8 cellular contexts compared by ENCODE assay signal in genomic region chr20:508364-508787, GRCh38. TPM values are rescaled to one million over a fixed set of nuclear protein-coding genes. Genes with fewer than 3 reads are reported as not detected.
DNase-seq lines count a peak whose midpoint lies in the region; ATAC-seq and TF ChIP-seq lines count a peak whose summit lies in the region.
"Not testable (repeated sequence)": the region's sequence is repeated elsewhere in the genome, so short reads cannot be mapped to it uniquely, and the experiment has no call there.

No MANE protein-coding gene starts in this region.

- not testable (repeated sequence) for H3K36me3 ChIP-seq in Caco-2 (ENCODE audit: control insufficient read depth, insufficient read depth, low read length)
- H3K36me3 ChIP-seq in SK-N-SH (replicated peaks in 1 of 2; ENCODE audit: control insufficient read depth in 1 of 2, insufficient read depth in 2 of 2, low read length in 1 of 2), result peaks cover 32 to 34% of the 10 kb centered on the region in 2 experiments
- H3K36me3 ChIP-seq in adipocyte (ENCODE audit: control insufficient read depth, insufficient read depth, low read length, severe bottlenecking), result peaks cover 41% of the 10 kb centered on the region

- TF ChIP-seq RAD21 in SK-N-SH (IDR thresholded peaks at IDR 0.05; ENCODE audit: low read length), result not testable (repeated sequence)

- not testable (repeated sequence) for H3K9me2 ChIP-seq in SK-N-SH

- H3K27me3 ChIP-seq in Caco-2 (replicated peaks; ENCODE audit: control insufficient read depth, insufficient read depth, low read length); SK-N-SH (ENCODE audit: insufficient read depth); adipocyte (replicated peaks; ENCODE audit: control insufficient read depth, insufficient read depth, low read length): not testable (repeated sequence)

- H2AFZ ChIP-seq in SK-N-SH (ENCODE audit: low read depth), result not testable (repeated sequence)

- H3K9me3 Mint-ChIP-seq in Caco-2 (ENCODE audit: unreplicated experiment); glutamatergic neuron (ENCODE audit: unreplicated experiment): not testable (repeated sequence)

- not testable (repeated sequence) for H3F3A ChIP-seq in SK-N-SH (replicated peaks; ENCODE audit: insufficient read depth)

- H3K4me3 Mint-ChIP-seq in Caco-2 (ENCODE audit: unreplicated experiment); glutamatergic neuron (ENCODE audit: unreplicated experiment): not testable (repeated sequence)

- not testable (repeated sequence) for TF ChIP-seq EP300 in SK-N-SH (IDR thresholded peaks at IDR 0.05; ENCODE audit: borderline replicate concordance in 1 of 2, low read depth in 1 of 2, low read length in 1 of 2)

- CTCF ChIA-PET in Caco-2 (lab: Charles Lee) (interaction anchor here (0.7 kb wide), 1 partner anchor 101 kb away, joined by 3 read pairs; no protein-coding TSS in a partner anchor), SK-N-SH (lab: Yijun Ruan, JAX) (interaction anchor here (0.8 to 1.2 kb wide), 4 partner anchors 14 to 231 kb away, joined by 3 to 4 read pairs (median 3); no protein-coding TSS in a partner anchor)

- H3K9ac ChIP-seq in SK-N-SH; adipocyte (ENCODE audit: low read length): not testable (repeated sequence)

- H3K27me3 Mint-ChIP-seq in Caco-2 (ENCODE audit: insufficient read depth, unreplicated experiment); glutamatergic neuron (ENCODE audit: unreplicated experiment): not testable (repeated sequence)

- H3K4me1 ChIP-seq in Caco-2, result peaks cover 20% of the 10 kb centered on the region
- not testable (repeated sequence) for H3K4me1 ChIP-seq in SK-N-SH (ENCODE audit: control insufficient read depth in 1 of 2, insufficient read depth in 2 of 2, low read depth in 1 of 2, low read length in 1 of 2)
- peaks cover 18% of the 10 kb centered on the region for H3K4me1 ChIP-seq in adipocyte (ENCODE audit: control insufficient read depth, insufficient read depth, low read length)

- H3K4me1 Mint-ChIP-seq in Caco-2 (ENCODE audit: low read depth, unreplicated experiment); glutamatergic neuron (ENCODE audit: low read depth, unreplicated experiment): not testable (repeated sequence)

- H3K79me2 ChIP-seq in SK-N-SH (ENCODE audit: insufficient read depth), result peaks cover 75% of the 10 kb centered on the region

- not testable (repeated sequence) for DNase-seq in Caco-2; glutamatergic neuron; left lobe of liver (ENCODE audit: low spot score)
- DNase-seq in HS-5 (ENCODE audit: low read depth) (peak; percentile 10), SK-N-SH (peak; percentile 32), adipocyte (ENCODE audit: low read depth) (peak; percentile 15), dermis microvascular lymphatic vessel endothelial cell (ENCODE audit: low read depth in 2 of 2) (peak; percentile 3 to 34), renal cortical epithelial cell (ENCODE audit: low read depth) (peak; percentile 16)

- not testable (repeated sequence) for BruUV-seq in Caco-2 (replicated peaks; lab: Mats Ljungman, UMichigan)

- peak overlapping the region; percentile 42 for H3K27ac Mint-ChIP-seq in Caco-2 (ENCODE audit: unreplicated experiment)
- H3K27ac Mint-ChIP-seq in glutamatergic neuron (ENCODE audit: unreplicated experiment), result peak overlapping the region; percentile 17

- H3K4me3 ChIP-seq in Caco-2 (ENCODE audit: low read depth, low read length); SK-N-SH (ENCODE audit: low read depth in 2 of 2, low read length in 1 of 2); adipocyte (ENCODE audit: low read length): not testable (repeated sequence)

- not testable (repeated sequence) for TF ChIP-seq CTCF in Caco-2 (IDR thresholded peaks at IDR 0.05; ENCODE audit: insufficient read depth in 1 of 2, low read depth in 1 of 2, low read length in 1 of 2, severe bottlenecking in 1 of 2, unreplicated experiment in 1 of 2); SK-N-SH (IDR thresholded peaks at IDR 0.05); glutamatergic neuron (IDR thresholded peaks at IDR 0.05; ENCODE audit: partially characterized antibody, unreplicated experiment)

- H3K27ac ChIP-seq in SK-N-SH (ENCODE audit: low read depth in 2 of 2, low read length in 1 of 2), result peak overlapping the region; percentile 9 to 39; a peak in 3 of 4 replicates

- peak; percentile 81 for ATAC-seq in left lobe of liver

- H3K36me3 Mint-ChIP-seq in Caco-2 (ENCODE audit: insufficient read depth, unreplicated experiment), result peaks cover 53% of the 10 kb centered on the region
- not testable (repeated sequence) for H3K36me3 Mint-ChIP-seq in glutamatergic neuron (ENCODE audit: unreplicated experiment)

- 54% methylated on average over 6 of the region's 6 CpGs for WGBS in SK-N-SH (ENCODE audit: low lambda C conversion rate)

- H3K4me2 ChIP-seq in SK-N-SH, result not testable (repeated sequence)

- intact Hi-C loops in Caco-2 (cut with micrococcal nuclease; ENCODE audit: unreplicated experiment), result not testable (repeated sequence)

- peaks cover 71% of the 10 kb centered on the region for H4K20me1 ChIP-seq in SK-N-SH (ENCODE audit: insufficient read depth)

- not testable (repeated sequence) for H3K9me3 ChIP-seq in Caco-2; SK-N-SH; adipocyte (ENCODE audit: control insufficient read depth, low read length)

- POLR2A ChIA-PET in Caco-2 (lab: Charles Lee), result not testable (repeated sequence)
- POLR2A ChIA-PET in SK-N-SH (lab: Yijun Ruan, JAX), result interaction anchor here (0.6 kb wide), 2 partner anchors 152 to 226 kb away, joined by 3 read pairs; no protein-coding TSS in a partner anchor

TF ChIP-seq in SK-N-SH, 30 proteins besides CTCF, POLR2A, EP300 and RAD21:
- TF ChIP-seq MXI1 (IDR thresholded peaks at IDR 0.05; ENCODE audit: low read depth, low read length) (peak; percentile 32; the same call in 1 of the 2 replicates), TCF12 (IDR thresholded peaks at IDR 0.05) (peak; percentile 36)

RNA-seq across cellular contexts. Expression of gene CSNK2A1, which starts 35.2 kb away (rescaled TPM):
- total RNA-seq in Caco-2 (2022), result 188 and 205 TPM in 2 replicates
- polyA plus RNA-seq in SK-N-SH (2012; rRNA removed), result 61.9 and 71.4 TPM in 2 replicates
- 69.0 and 79.0 TPM in 2 replicates for polyA plus RNA-seq in SK-N-SH (2012; cell fraction: cytosol; rRNA removed)
- polyA plus RNA-seq in SK-N-SH (2012; cell fraction: nucleus; rRNA removed), result 53.1 and 66.8 TPM in 2 replicates
- 76.4 and 87.4 TPM in 2 replicates for total RNA-seq in dermis microvascular lymphatic vessel endothelial cell
- total RNA-seq in glutamatergic neuron (ENCODE audit: unreplicated experiment), result 214 TPM
- 33.6 TPM for total RNA-seq in left lobe of liver
- 222 TPM in 2 replicates for total RNA-seq in renal cortical epithelial cell

RNA-seq across cellular contexts. Expression of gene TBC1D20, which starts 46.0 kb away (rescaled TPM):
- total RNA-seq in Caco-2 (2022) (30.0 and 35.8 TPM in 2 replicates), dermis microvascular lymphatic vessel endothelial cell (15.8 and 25.2 TPM in 2 replicates), glutamatergic neuron (ENCODE audit: unreplicated experiment) (39.6 TPM), left lobe of liver (12.6 TPM), renal cortical epithelial cell (34.2 and 36.9 TPM in 2 replicates)
- 27.7 and 37.7 TPM in 2 replicates for polyA plus RNA-seq in SK-N-SH (2012; rRNA removed)
- polyA plus RNA-seq in SK-N-SH (2012; cell fraction: cytosol; rRNA removed), result 23.1 and 27.8 TPM in 2 replicates
- 42.6 and 45.1 TPM in 2 replicates for polyA plus RNA-seq in SK-N-SH (2012; cell fraction: nucleus; rRNA removed)
